ENCODE assay signal across 8 cellular contexts in genomic region chr11:75400110-75400865, GRCh38. TPM values are rescaled to one million over a fixed set of nuclear protein-coding genes. Genes with fewer than 3 reads are reported as not detected.
A peak's percentile ranks its signal among the peaks of the same experiment; 100 is the strongest.
DNase-seq lines count a peak whose midpoint lies in the region; ATAC-seq lines count a peak whose summit lies in the region.

No MANE protein-coding gene starts in this region.

- H3K9me3 Mint-ChIP-seq in effector memory CD8-positive, alpha-beta T cell: no peaks in the 10 kb centered on the region

- no peaks in the 10 kb centered on the region for H3K9me3 ChIP-seq in mucosa of stomach (ENCODE audit: control insufficient read depth, low read length)

- peak overlapping the region; percentile 94 for H3K9ac ChIP-seq in mucosa of stomach (ENCODE audit: low read length)

- DNase-seq in H7 (no peak), RPMI8226 (peak; percentile 35), NCI-H2107 (lab: John Stamatoyannopoulos, UW) (no peak), NCI-H146 treated with DMSO at 0.1 percent for 48 hours (lab: John Stamatoyannopoulos, UW; ENCODE audit: unreplicated experiment) (no peak)
- DNase-seq in effector memory CD8-positive, alpha-beta T cell: no peak
- DNase-seq in effector CD8-positive, alpha-beta T cell (lab: John Stamatoyannopoulos, UW): no peak
- DNase-seq in activated CD4-positive, alpha-beta T cell treated with anti-CD3 and anti-CD28 coated beads for 48 hours: no peak

- H3K36me3 ChIP-seq in H7 (replicated peaks; ENCODE audit: control insufficient read depth, insufficient read depth, low read length) (peaks cover 44% of the 10 kb centered on the region), mucosa of stomach (ENCODE audit: control insufficient read depth, insufficient read depth, low read length) (peaks cover 19% of the 10 kb centered on the region)

- H3K27me3 Mint-ChIP-seq in effector memory CD8-positive, alpha-beta T cell: no peaks in the 10 kb centered on the region

- peak; percentile 21 for ATAC-seq in effector memory CD8-positive, alpha-beta T cell (replicated peaks)

- peak overlapping the region; percentile 96 for H3K4me3 ChIP-seq in H7 (ENCODE audit: insufficient read depth, low read depth, low read length)
- H3K4me3 ChIP-seq in mucosa of stomach (ENCODE audit: low read length): peak overlapping the region; percentile 56

- H3K27me3 ChIP-seq in H7 (ENCODE audit: control insufficient read depth, insufficient read depth, low read length) (no peaks in the 10 kb centered on the region), mucosa of stomach (ENCODE audit: control insufficient read depth, insufficient read depth, low read length) (no peaks in the 10 kb centered on the region)

- peaks cover 46 to 55% of the 10 kb centered on the region in 2 donors for H3K4me1 Mint-ChIP-seq in effector memory CD8-positive, alpha-beta T cell (ENCODE audit: low read depth in 2 of 2)

- peak overlapping the region; percentile 97 to 98 for H3K27ac Mint-ChIP-seq in effector memory CD8-positive, alpha-beta T cell

- H3K4me1 ChIP-seq in mucosa of stomach (ENCODE audit: control insufficient read depth, insufficient read depth, low read length): peaks cover 16% of the 10 kb centered on the region

- H3K36me3 Mint-ChIP-seq in effector memory CD8-positive, alpha-beta T cell (ENCODE audit: insufficient read depth): peaks cover 57% of the 10 kb centered on the region

- peak overlapping the region; percentile 98 to 99 for H3K4me3 Mint-ChIP-seq in effector memory CD8-positive, alpha-beta T cell

RNA-seq across cellular contexts. Expression of gene RPS3, which starts 1.0 kb away (rescaled TPM):
- total RNA-seq in H7 (2014; rRNA removed; shearing (Covaris generic)): 2,195 and 2,298 TPM in 2 replicates

RNA-seq across cellular contexts. Expression of gene KLHL35, which starts 32.7 kb away (rescaled TPM):
- 1.2 and 2.7 TPM in 2 replicates for total RNA-seq in H7 (2014; rRNA removed; shearing (Covaris generic))

RNA-seq across cellular contexts. Expression of gene ARRB1, which starts 48.8 kb away (rescaled TPM):
- 110 and 116 TPM in 2 replicates for total RNA-seq in H7 (2014; rRNA removed; shearing (Covaris generic))
